In the genomic region with DNA sequence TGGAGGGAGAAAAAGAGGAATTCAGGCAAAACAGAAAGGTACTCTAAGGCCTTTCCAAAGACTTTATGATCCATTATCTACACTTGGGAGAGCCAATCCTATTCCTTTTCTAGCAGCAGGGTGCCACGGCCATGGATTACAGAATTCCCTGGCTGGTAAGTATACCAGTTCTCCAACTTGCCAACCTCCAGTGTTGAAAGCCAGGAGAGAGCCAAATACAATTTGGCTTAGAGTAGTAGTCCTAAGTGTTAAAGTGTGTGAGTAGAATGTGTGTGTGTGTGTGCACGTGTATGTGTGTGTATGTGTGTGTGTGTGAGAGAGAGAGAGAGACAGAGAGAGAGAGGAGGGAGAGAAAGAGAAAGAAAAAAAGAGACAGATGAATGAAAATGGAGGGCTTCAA, we compare ENCODE assay signal across 15 cellular contexts. TPM values are rescaled to one million over a fixed set of nuclear protein-coding genes. Genes with fewer than 3 reads are reported as not detected.
A peak's percentile ranks its signal among the peaks of the same experiment; 100 is the strongest.
DNase-seq lines count a peak whose midpoint lies in the region; ATAC-seq, FAIRE-seq and TF ChIP-seq lines count a peak whose summit lies in the region.
"Had no signal": no experiment of that assay in that cellular context is flagged by ENCODE, and none has a peak within 500 bp of the region (broad histone marks: within the 10 kb centered on the region; RNA-seq: fewer than 3 reads in every experiment).

No MANE protein-coding gene starts in this region.

- TF ChIP-seq CTCF in right atrium auricular region (IDR thresholded peaks at IDR 0.05) (no peak), H1 (IDR thresholded peaks at IDR 0.05; ENCODE audit: control extremely low read depth in 1 of 3, insufficient read depth in 1 of 3, low read depth in 1 of 3, low read length in 3 of 3) (no peak), upper lobe of right lung (IDR thresholded peaks at IDR 0.05) (no peak), smooth muscle cell (IDR thresholded peaks at IDR 0.05; ENCODE audit: borderline replicate concordance, insufficient read depth, poor library complexity, severe bottlenecking) (no peak)

- TF ChIP-seq POLR2A in H1 (IDR thresholded peaks at IDR 0.05; ENCODE audit: control extremely low read depth in 1 of 2, low read depth in 2 of 2, low read length in 2 of 2) = no peak

- no peak overlapping the region for H3K14ac ChIP-seq in H1 (ENCODE audit: insufficient read length)

- CTCF ChIA-PET in H1 (lab: Charles Lee; ENCODE audit: partially characterized antibody) = interaction anchor here (0.8 kb wide), 1 partner anchor 370 kb away, joined by 5 read pairs; no protein-coding TSS in a partner anchor

- 84% methylated on average over 2 of the region's 2 CpGs; no CpG with 5 or more reads in 1 of the 2 experiments for WGBS in H1 (ENCODE audit: extremely low coverage in 1 of 2, insufficient coverage in 1 of 2, insufficient read length in 1 of 2, insufficient replicate concordance in 2 of 2, low coverage in 1 of 2, low lambda C conversion rate in 2 of 2, missing lambda C conversion rate in 1 of 2), 2 experiments
- 95% methylated on average over 2 of the region's 2 CpGs for WGBS in smooth muscle cell (ENCODE audit: low lambda C conversion rate)

- no peak overlapping the region for H4K91ac ChIP-seq in H1 (replicated peaks; ENCODE audit: insufficient read length, low read length)

- no peaks in the 10 kb centered on the region for H3K27me3 ChIP-seq in right atrium auricular region
- no peaks in the 10 kb centered on the region for H3K27me3 ChIP-seq in H1 (replicated peaks in 1 of 4; ENCODE audit: control insufficient read depth in 3 of 4, extremely low read depth in 1 of 4, insufficient read depth in 3 of 4, low read length in 3 of 4)
- no peaks in the 10 kb centered on the region for H3K27me3 ChIP-seq in upper lobe of right lung
- H3K27me3 ChIP-seq in smooth muscle cell (ENCODE audit: low read depth) = no peaks in the 10 kb centered on the region

- no peak overlapping the region for H3K18ac ChIP-seq in H1 (ENCODE audit: extremely low read depth, low read length)

- POLR2A ChIA-PET in H1 (lab: Charles Lee; ENCODE audit: partially characterized antibody) = no interaction called here

- H4K8ac ChIP-seq in H1 (ENCODE audit: extremely low read depth, insufficient read depth, low read length) = no peak overlapping the region

- no peaks in the 10 kb centered on the region for H3K4me1 ChIP-seq in right atrium auricular region
- peaks cover 0 to 4% (median 0%) of the 10 kb centered on the region in 4 experiments; a peak in 3 of 7 replicates for H3K4me1 ChIP-seq in H1 (replicated peaks in 1 of 4; ENCODE audit: control insufficient read depth in 3 of 4, insufficient read depth in 4 of 4, low read length in 3 of 4)
- no peaks in the 10 kb centered on the region for H3K4me1 ChIP-seq in upper lobe of right lung
- no peaks in the 10 kb centered on the region for H3K4me1 ChIP-seq in smooth muscle cell (ENCODE audit: low read depth)
- H3K4me1 ChIP-seq: HAP-1 had no signal

- H2AFZ ChIP-seq in H1 (ENCODE audit: low read length) = no peak overlapping the region
- no peak overlapping the region for H2AFZ ChIP-seq in smooth muscle cell (ENCODE audit: low read depth)
- H2AFZ ChIP-seq: GM23248 had no signal

- H4K5ac ChIP-seq in H1 (ENCODE audit: insufficient read length, low read depth, low read length) = no peak overlapping the region

- no peak overlapping the region for H2AK5ac ChIP-seq in H1 (ENCODE audit: low read depth, low read length)

- H3K4ac ChIP-seq in H1 (replicated peaks; ENCODE audit: insufficient read length, low read depth, low read length) = no peak overlapping the region

- no peaks in the 10 kb centered on the region; the same call in 1 of the 2 replicates for H3K23me2 ChIP-seq in H1 (ENCODE audit: low read depth, low read length)

- H3K23ac ChIP-seq in H1 (ENCODE audit: insufficient read length) = no peak overlapping the region

- ATAC-seq in Right ventricle myocardium superior (ENCODE audit: poor library complexity) (peak; percentile 98), left ventricle myocardium superior (peak; percentile 99), upper lobe of right lung (no peak), HG03565 (IDR thresholded peaks at IDR 0.05; ENCODE audit: unreplicated experiment) (no peak)

- no peak for TF ChIP-seq EP300 in H1 (IDR thresholded peaks at IDR 0.05; ENCODE audit: borderline replicate concordance in 1 of 2, low read depth in 2 of 2, low read length in 2 of 2)

- H3K9ac ChIP-seq in H1 (replicated peaks in 1 of 4; ENCODE audit: extremely low read depth in 1 of 4, low read depth in 3 of 4, low read length in 3 of 4) (no peak overlapping the region), smooth muscle cell (ENCODE audit: low read depth) (no peak overlapping the region)
- H3K9ac ChIP-seq: GM23248 had no signal

- H3K4me2 ChIP-seq in H1 (ENCODE audit: insufficient read depth in 1 of 2, low read depth in 2 of 2, low read length in 2 of 2) (no peak overlapping the region), smooth muscle cell (no peak overlapping the region)

- intact Hi-C loops in Right ventricle myocardium superior (cut with DNase I) (no loop called here), left ventricle myocardium superior (cut with micrococcal nuclease) (no loop called here), upper lobe of right lung (cut with DNase I) (no loop called here)

- no peak overlapping the region for H3K4me3 ChIP-seq in right atrium auricular region
- no peak overlapping the region for H3K4me3 ChIP-seq in H1 (ENCODE audit: extremely low read depth in 1 of 4, insufficient read depth in 2 of 4, low read depth in 3 of 4, low read length in 4 of 4)
- H3K4me3 ChIP-seq in upper lobe of right lung = no peak overlapping the region
- no peak overlapping the region for H3K4me3 ChIP-seq in smooth muscle cell
- H3K4me3 ChIP-seq: GM23248, HAP-1 had no signal

- DNase-seq in Right ventricle myocardium superior (peak; percentile 44), right atrium auricular region (ENCODE audit: low spot score) (no peak), H1 (ENCODE audit: low read depth in 1 of 2, low spot score in 2 of 2) (no peak), left ventricle myocardium superior (peak; percentile 26), upper lobe of right lung (no peak), smooth muscle cell (lab: John Stamatoyannopoulos, UW; ENCODE audit: unreplicated experiment) (no peak)
- DNase-seq: C1 segment of cervical spinal cord; Calu3; CD4-positive, alpha-beta T cell; DMS 273 treated with DMSO at 0.1 percent for 48 hours; GM23248; HFFc6 had no signal

- H2BK5ac ChIP-seq in H1 (ENCODE audit: low read depth, low read length) = no peak overlapping the region

- H2BK15ac ChIP-seq in H1 (ENCODE audit: low read length) = no peak overlapping the region

- no peak overlapping the region for H2BK120ac ChIP-seq in H1 (replicated peaks; ENCODE audit: low read depth, low read length)

- no peak overlapping the region for H2BK12ac ChIP-seq in H1 (ENCODE audit: low read depth, low read length)

- H3K27ac ChIP-seq in right atrium auricular region (no peak overlapping the region), H1 (ENCODE audit: low read depth, low read length) (no peak overlapping the region), upper lobe of right lung (no peak overlapping the region), smooth muscle cell (ENCODE audit: low read depth) (no peak overlapping the region)
- H3K27ac ChIP-seq: GM23248 had no signal

- FAIRE-seq in H1 (lab: Jason Lieb, UNC) = no peak
- FAIRE-seq: GM12891 had no signal

- H3K9me3 ChIP-seq in right atrium auricular region (no peaks in the 10 kb centered on the region), H1 (ENCODE audit: insufficient read depth in 2 of 2, low read depth in 1 of 2, low read length in 1 of 2) (no peaks in the 10 kb centered on the region), upper lobe of right lung (no peaks in the 10 kb centered on the region), smooth muscle cell (replicated peaks; ENCODE audit: low read depth) (no peaks in the 10 kb centered on the region)
- H3K9me3 ChIP-seq: HAP-1 had no signal

- no peaks in the 10 kb centered on the region for H4K20me1 ChIP-seq in H1 (replicated peaks in 1 of 2; ENCODE audit: control insufficient read depth in 1 of 2, insufficient read depth in 2 of 2, low read length in 2 of 2)
- H4K20me1 ChIP-seq in smooth muscle cell (ENCODE audit: low read depth) = peaks cover 5% of the 10 kb centered on the region

- no peaks in the 10 kb centered on the region for H3F3A ChIP-seq in smooth muscle cell (ENCODE audit: low read depth)

- peaks cover 0 to 62% of the 10 kb centered on the region in 2 experiments; a peak in 2 of 4 replicates for H3K79me2 ChIP-seq in H1 (ENCODE audit: control insufficient read depth in 1 of 2, insufficient read depth in 2 of 2, low read length in 2 of 2)
- H3K79me2 ChIP-seq in smooth muscle cell (ENCODE audit: low read depth) = peaks cover 3% of the 10 kb centered on the region

- peak overlapping the region; percentile 9 for H3K56ac ChIP-seq in H1 (replicated peaks; ENCODE audit: insufficient read length, low read depth, low read length)

- no peaks in the 10 kb centered on the region for H3K79me1 ChIP-seq in H1 (ENCODE audit: low read depth, low read length)

- no peak for TF ChIP-seq RAD21 in H1 (IDR thresholded peaks at IDR 0.05 in 1 of 2, conservative IDR thresholded peaks at IDR 0.05 in 1 of 2; ENCODE audit: low read depth in 2 of 2, low read length in 2 of 2)

- no peaks in the 10 kb centered on the region for H3K36me3 ChIP-seq in right atrium auricular region
- no peaks in the 10 kb centered on the region for H3K36me3 ChIP-seq in H1 (ENCODE audit: control insufficient read depth in 2 of 4, insufficient read depth in 4 of 4, low read length in 3 of 4)
- H3K36me3 ChIP-seq in upper lobe of right lung = no peaks in the 10 kb centered on the region
- H3K36me3 ChIP-seq in smooth muscle cell (ENCODE audit: low read depth) = no peaks in the 10 kb centered on the region
- H3K36me3 ChIP-seq: HAP-1 had no signal

- H2BK20ac ChIP-seq in H1 (ENCODE audit: low read length) = no peak overlapping the region

RNA-seq across cellular contexts. Expression of a gene that starts 43.3 kb away (rescaled TPM):
- total RNA-seq in Right ventricle myocardium superior (12.8 TPM), right atrium auricular region (10 to 100 TPM in 1 of 2 donors, 1 to 10 TPM in 1; 8.7 to 12.6 TPM), left ventricle myocardium superior (16.0 TPM), upper lobe of right lung (8.6 TPM), smooth muscle cell (8.1 and 11.6 TPM in 2 replicates)
- total RNA-seq in H1 (2021; fragmentation: NEBNext Ultra II Directional; extraction: Animal tissue kit (Norgen Biotek cat#: 25700)) = 23.0 and 25.8 TPM in 2 replicates
- polyA plus RNA-seq in H1 (2011; rRNA removed) (7.3 and 9.3 TPM in 2 replicates), smooth muscle cell (7.5 and 8.1 TPM in 2 replicates)
- 9.3 TPM for polyA plus RNA-seq in H1 (2011; cell fraction: cytosol; rRNA removed)
- 20.6 TPM for polyA plus RNA-seq in H1 (2011; cell fraction: nucleus; rRNA removed)
- polyA plus RNA-seq in H1 (2012, experiment 1 of 2) = 9.2 to 13.2 TPM (median 10.4 TPM) in 4 replicates
- 0.94 TPM for polyA plus RNA-seq in H1 (2012, experiment 2 of 2)
- 4.5 TPM for polyA plus RNA-seq in H1 (2013, experiment 1 of 2)
- polyA plus RNA-seq in H1 (2013, experiment 2 of 2) = 3.8 TPM
- polyA minus RNA-seq in H1 (2011; rRNA and poly(A)+ RNA removed) = 69.6 and 114 TPM in 2 replicates
- 24.2 TPM for polyA minus RNA-seq in H1 (2011; cell fraction: cytosol; rRNA and poly(A)+ RNA removed)
- 257 TPM for polyA minus RNA-seq in H1 (2011; cell fraction: nucleus; rRNA and poly(A)+ RNA removed)

RNA-seq across cellular contexts. Expression of a gene that starts 43.7 kb away (rescaled TPM):
- 1,328 TPM for total RNA-seq in Right ventricle myocardium superior
- 1,000 to 10,000 TPM in 1 of 2 donors, 100 to 1,000 TPM in 1; 837 to 1,569 TPM for total RNA-seq in right atrium auricular region
- total RNA-seq in H1 (2021; fragmentation: NEBNext Ultra II Directional; extraction: Animal tissue kit (Norgen Biotek cat#: 25700)) = 335 and 353 TPM in 2 replicates
- polyA plus RNA-seq in H1 (2011; rRNA removed) = 201 and 376 TPM in 2 replicates
- polyA plus RNA-seq in H1 (2011; cell fraction: cytosol; rRNA removed) = 377 TPM
- 175 TPM for polyA plus RNA-seq in H1 (2011; cell fraction: nucleus; rRNA removed)
- 321 to 344 TPM (median 332 TPM) in 4 replicates for polyA plus RNA-seq in H1 (2012, experiment 1 of 2)
- polyA plus RNA-seq in H1 (2012, experiment 2 of 2) = 86.2 TPM
- polyA plus RNA-seq in H1 (2013, experiment 1 of 2) = 252 TPM
- polyA plus RNA-seq in H1 (2013, experiment 2 of 2) = 229 TPM
- 252 and 357 TPM in 2 replicates for polyA minus RNA-seq in H1 (2011; rRNA and poly(A)+ RNA removed)
- polyA minus RNA-seq in H1 (2011; cell fraction: cytosol; rRNA and poly(A)+ RNA removed) = 89.6 TPM
- 147 TPM for polyA minus RNA-seq in H1 (2011; cell fraction: nucleus; rRNA and poly(A)+ RNA removed)
- total RNA-seq in left ventricle myocardium superior = 1,473 TPM
- 103 TPM for total RNA-seq in upper lobe of right lung
- total RNA-seq in smooth muscle cell = 280 and 290 TPM in 2 replicates
- 251 and 275 TPM in 2 replicates for polyA plus RNA-seq in smooth muscle cell

Comparison
In these comparisons a context has a peak if more than half of its experiments do, and no peak if none do; other contexts are left out.
1. DNase-seq: peak in Right ventricle myocardium superior (single experiment) and left ventricle myocardium superior (single experiment); none in right atrium auricular region (single experiment), H1 (0 of 2), upper lobe of right lung (single experiment) and smooth muscle cell (single experiment).
2. ATAC-seq: peak in Right ventricle myocardium superior (single experiment) and left ventricle myocardium superior (single experiment); none in upper lobe of right lung (single experiment) and HG03565 (single experiment).